8 cellular contexts compared by ENCODE assay signal in genomic region chr12:69688496-69689427, GRCh38. TPM values are rescaled to one million over a fixed set of nuclear protein-coding genes. Genes with fewer than 3 reads are reported as not detected.
DNase-seq lines count a peak whose midpoint lies in the region; ATAC-seq, FAIRE-seq and TF ChIP-seq lines count a peak whose summit lies in the region.

No MANE protein-coding gene starts in this region.

- TF ChIP-seq CTCF in VCaP (conservative IDR thresholded peaks at IDR 0.05), result no peak
- TF ChIP-seq CTCF in endothelial cell of umbilical vein (IDR thresholded peaks at IDR 0.05; ENCODE audit: extremely low read depth in 1 of 2, insufficient read depth in 1 of 2, low read depth in 1 of 2, low read length in 2 of 2), result no peak
- TF ChIP-seq CTCF in natural killer cell (IDR thresholded peaks at IDR 0.05), result no peak

- no peaks in the 10 kb centered on the region for H3K36me3 ChIP-seq in endothelial cell of umbilical vein (ENCODE audit: control insufficient read depth in 2 of 2, extremely low read depth in 1 of 2, insufficient read depth in 2 of 2, low read length in 2 of 2)

- ATAC-seq in GM18868 (IDR thresholded peaks at IDR 0.05; ENCODE audit: unreplicated experiment), result peak; percentile 65
- peak in 2 of 3 donors; percentile 36 to 47 for ATAC-seq in natural killer cell
- no peak for ATAC-seq in GM19328 (IDR thresholded peaks at IDR 0.05; ENCODE audit: unreplicated experiment)

- dilution Hi-C loops in endothelial cell of umbilical vein (cut with MboI; ENCODE audit: extremely low pct_ligation_motif_present, low sequenced_read_pairs), result no loop called here

- no peaks in the 10 kb centered on the region for H3K9me1 ChIP-seq in endothelial cell of umbilical vein (replicated peaks; ENCODE audit: control insufficient read depth, extremely low read depth, insufficient read depth, low read length)

- peak; percentile 32 for TF ChIP-seq POLR2A in endothelial cell of umbilical vein (IDR thresholded peaks at IDR 0.05; ENCODE audit: low read depth, low read length)

- TSS peak; percentile 36 for BruUV-seq in endothelial cell of umbilical vein (replicated peaks; lab: Mats Ljungman, UMichigan)

- H3K36me3 Mint-ChIP-seq in natural killer cell, result no peaks in the 10 kb centered on the region

- no peak overlapping the region for H3K4me3 ChIP-seq in endothelial cell of umbilical vein (replicated peaks in 1 of 3; ENCODE audit: insufficient read depth in 1 of 3, low read depth in 1 of 3, low read length in 3 of 3)

- H3K9me3 Mint-ChIP-seq in natural killer cell, result no peaks in the 10 kb centered on the region

- DNase-seq in HS-27A (ENCODE audit: low read depth) (peak; percentile 88), endothelial cell of umbilical vein (ENCODE audit: low read depth, low spot score) (peak; percentile 96), natural killer cell (peak; percentile 15), DMS153 treated with DMSO at 0.1 percent for 48 hours (lab: John Stamatoyannopoulos, UW; ENCODE audit: unreplicated experiment) (no peak), RPMI8226 (no peak)

- H3K27ac ChIP-seq in VCaP, result peak overlapping the region; percentile 43
- peak overlapping the region; percentile 81 for H3K27ac ChIP-seq in endothelial cell of umbilical vein (ENCODE audit: insufficient read depth, low read depth, low read length)

- H3K79me2 ChIP-seq in endothelial cell of umbilical vein (ENCODE audit: control insufficient read depth, insufficient read depth, low read length), result no peaks in the 10 kb centered on the region

- no peaks in the 10 kb centered on the region for H3K4me1 Mint-ChIP-seq in natural killer cell

- H3K4me1 ChIP-seq in endothelial cell of umbilical vein (ENCODE audit: control insufficient read depth, extremely low read depth, insufficient read depth, low read length), result peaks cover 28% of the 10 kb centered on the region

- intact Hi-C loops in endothelial cell of umbilical vein (cut with micrococcal nuclease) (loop anchor here (1.0 to 5.0 kb wide), 3 partner anchors 50 to 134 kb away; partner anchors contain the start of genes CCT2 and RAB3IP), natural killer cell (cut with micrococcal nuclease) (no loop called here)

- no peak overlapping the region for H2AFZ ChIP-seq in endothelial cell of umbilical vein (ENCODE audit: low read depth, low read length)

- H3K4me2 ChIP-seq in endothelial cell of umbilical vein (ENCODE audit: insufficient read depth, low read length), result peak overlapping the region; percentile 53

- FAIRE-seq in endothelial cell of umbilical vein (lab: Jason Lieb, UNC), result peak; percentile 100

- no peaks in the 10 kb centered on the region for H4K20me1 ChIP-seq in endothelial cell of umbilical vein (replicated peaks; ENCODE audit: control insufficient read depth, extremely low read depth, insufficient read depth, low read length)

- H3K27me3 ChIP-seq in endothelial cell of umbilical vein (ENCODE audit: control insufficient read depth in 2 of 2, insufficient read depth in 2 of 2, low read length in 2 of 2), result no peaks in the 10 kb centered on the region

- H3K4me3 Mint-ChIP-seq in natural killer cell, result no peak overlapping the region

- H3K27ac Mint-ChIP-seq in natural killer cell, result no peak overlapping the region

- no peaks in the 10 kb centered on the region for H3K9me3 ChIP-seq in endothelial cell of umbilical vein (replicated peaks; ENCODE audit: control insufficient read depth, insufficient read depth, low read length)

- peak overlapping the region; percentile 28 for H3K9ac ChIP-seq in endothelial cell of umbilical vein (replicated peaks; ENCODE audit: extremely low read depth, insufficient read depth, low read length)

- CTCF ChIA-PET in endothelial cell of umbilical vein (lab: Charles Lee), result interaction anchor here (2.6 kb wide), 1 partner anchor 24 kb away, joined by 9 read pairs; no protein-coding TSS in a partner anchor

- POLR2A ChIA-PET in endothelial cell of umbilical vein (lab: Charles Lee), result interaction anchor here (0.7 kb wide), 1 partner anchor 1853 kb away, joined by 3 read pairs; no protein-coding TSS in a partner anchor

- H3K27me3 Mint-ChIP-seq in natural killer cell (ENCODE audit: low read depth in 2 of 2), result peaks cover 11 to 44% of the 10 kb centered on the region in 2 donors

TF ChIP-seq in endothelial cell of umbilical vein, 7 proteins besides CTCF, POLR2A, EP300 and RAD21:
- peak; percentile 99 for TF ChIP-seq FOS (IDR thresholded peaks at IDR 0.05; ENCODE audit: borderline replicate concordance, insufficient read depth, low read length)
- peak; percentile 89 for TF ChIP-seq JUN (IDR thresholded peaks at IDR 0.05; ENCODE audit: borderline replicate concordance, insufficient read depth, insufficient read length, low read depth)
- TF ChIP-seq MYC (IDR thresholded peaks at IDR 0.05; ENCODE audit: low read depth, low read length), result peak; percentile 24
- TF ChIP-seq, protein P1, sequence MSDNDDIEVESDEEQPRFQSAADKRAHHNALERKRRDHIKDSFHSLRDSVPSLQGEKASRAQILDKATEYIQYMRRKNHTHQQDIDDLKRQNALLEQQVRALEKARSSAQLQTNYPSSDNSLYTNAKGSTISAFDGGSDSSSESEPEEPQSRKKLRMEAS (IDR thresholded peaks at IDR 0.05; ENCODE audit: insufficient read depth, insufficient read length), result peak; percentile 46
- TF ChIP-seq EZH2 (IDR thresholded peaks at IDR 0.05; ENCODE audit: borderline replicate concordance, low read depth, low read length, severe bottlenecking), result no peak
- TF ChIP-seq POLR2AphosphoS5 (IDR thresholded peaks at IDR 0.05; ENCODE audit: insufficient read depth, low read depth, low read length), result peak; percentile 96
- TF ChIP-seq GATA2 (IDR thresholded peaks at IDR 0.05; ENCODE audit: insufficient read depth, insufficient read length, low read depth, low read length), result peak; percentile 66

RNA-seq across cellular contexts. Expression of gene BEST3, which starts 10.3 kb away (rescaled TPM):
- total RNA-seq in endothelial cell of umbilical vein (0.14 and 0.18 TPM in 2 replicates), natural killer cell (not detected)
- 0.12 and 0.13 TPM in 2 replicates for polyA plus RNA-seq in endothelial cell of umbilical vein
- polyA plus RNA-seq in endothelial cell of umbilical vein (2011; cell fraction: cytosol; rRNA removed), result 0.13 and 0.25 TPM in 2 replicates
- polyA plus RNA-seq in endothelial cell of umbilical vein (2011; cell fraction: nucleus; rRNA removed), result 0.13 and 0.14 TPM in 2 replicates
- 0.37 and 0.56 TPM in 2 replicates for polyA plus RNA-seq in endothelial cell of umbilical vein (2012)
- 2.1 TPM in 1 of 2 replicates, not detected in the other for polyA minus RNA-seq in endothelial cell of umbilical vein
- polyA minus RNA-seq in endothelial cell of umbilical vein (2011; cell fraction: cytosol; rRNA and poly(A)+ RNA removed), result 0.31 TPM
- polyA minus RNA-seq in endothelial cell of umbilical vein (2011; cell fraction: nucleus; rRNA and poly(A)+ RNA removed), result not detected in 2 replicates

RNA-seq across cellular contexts. Expression of gene RAB3IP, which starts 49.9 kb away (rescaled TPM):
- total RNA-seq in endothelial cell of umbilical vein, result 12.1 and 13.3 TPM in 2 replicates
- polyA plus RNA-seq in endothelial cell of umbilical vein, result 8.5 and 9.6 TPM in 2 replicates
- 11.2 and 12.2 TPM in 2 replicates for polyA plus RNA-seq in endothelial cell of umbilical vein (2011; cell fraction: cytosol; rRNA removed)
- polyA plus RNA-seq in endothelial cell of umbilical vein (2011; cell fraction: nucleus; rRNA removed), result 12.4 and 13.9 TPM in 2 replicates
- 12.7 and 25.2 TPM in 2 replicates for polyA plus RNA-seq in endothelial cell of umbilical vein (2012)
- 17.8 and 24.2 TPM in 2 replicates for polyA minus RNA-seq in endothelial cell of umbilical vein
- 13.7 TPM for polyA minus RNA-seq in endothelial cell of umbilical vein (2011; cell fraction: cytosol; rRNA and poly(A)+ RNA removed)
- polyA minus RNA-seq in endothelial cell of umbilical vein (2011; cell fraction: nucleus; rRNA and poly(A)+ RNA removed), result 27.6 and 53.9 TPM in 2 replicates
- 1 to 10 TPM; 6.7 to 8.7 (median 8.5) TPM for total RNA-seq in natural killer cell

Comparison
In these comparisons a context has a peak if more than half of its experiments do, and no peak if none do; other contexts are left out.
1. DNase-seq: peak in HS-27A (single experiment), endothelial cell of umbilical vein (single experiment) and natural killer cell (single experiment); none in DMS153 treated with DMSO at 0.1 percent for 48 hours (single experiment) and RPMI8226 (single experiment).